In genomic region chr6:25232478-25232877, GRCh38 we compare ENCODE assay signal across 17 cellular contexts. TPM values are rescaled to one million over a fixed set of nuclear protein-coding genes. Genes with fewer than 3 reads are reported as not detected.
DNase-seq lines count a peak whose midpoint lies in the region; ATAC-seq and TF ChIP-seq lines count a peak whose summit lies in the region.
"Had no signal": no experiment of that assay in that cellular context is flagged by ENCODE, and none has a peak within 500 bp of the region (broad histone marks: within the 10 kb centered on the region; RNA-seq: fewer than 3 reads in every experiment).

No MANE protein-coding gene starts in this region.

- H3K4me1 Mint-ChIP-seq in GM23338, result no peaks in the 10 kb centered on the region; the same call in 2 of the 3 replicates
- H3K4me1 Mint-ChIP-seq: CD4-positive, alpha-beta memory T cell had no signal

- H3K27ac Mint-ChIP-seq in GM23338, result no peak overlapping the region
- H3K27ac Mint-ChIP-seq: CD4-positive, alpha-beta memory T cell; immature natural killer cell had no signal

- no peaks in the 10 kb centered on the region for H3K79me2 ChIP-seq in GM23338 (replicated peaks; ENCODE audit: insufficient read depth)

- no peaks in the 10 kb centered on the region for H3K36me3 ChIP-seq in GM23338 (ENCODE audit: insufficient read depth)
- H3K36me3 ChIP-seq: gastrocnemius medialis had no signal

- intact Hi-C loops in left cardiac atrium (cut with DNase I), result loop anchor here in 1 of 2 donors (10.0 kb wide), 1 partner anchor 322 kb away; no protein-coding TSS in a partner anchor

- TF ChIP-seq CTCF in GM23338 (conservative IDR thresholded peaks at IDR 0.05; ENCODE audit: low read depth in 2 of 2), result no peak

- H3K4me2 ChIP-seq in GM23338, result no peak overlapping the region
- H3K4me2 ChIP-seq: smooth muscle cell had no signal

- H3K27me3 ChIP-seq in GM23338 (ENCODE audit: insufficient read depth), result no peaks in the 10 kb centered on the region
- H3K27me3 ChIP-seq: gastrocnemius medialis had no signal

- H3K4me3 ChIP-seq in GM23338, result no peak overlapping the region
- H3K4me3 ChIP-seq: gastrocnemius medialis, smooth muscle cell had no signal

- no peaks in the 10 kb centered on the region for H3K4me1 ChIP-seq in GM23338 (ENCODE audit: insufficient read depth)
- H3K4me1 ChIP-seq: gastrocnemius medialis had no signal

- no peaks in the 10 kb centered on the region for H4K20me1 ChIP-seq in GM23338 (replicated peaks; ENCODE audit: insufficient read depth)

- H3K36me3 Mint-ChIP-seq in GM23338 (ENCODE audit: low read depth), result no peaks in the 10 kb centered on the region
- H3K36me3 Mint-ChIP-seq: CD4-positive, alpha-beta memory T cell; immature natural killer cell had no signal

- H3F3A ChIP-seq in GM23338 (replicated peaks; ENCODE audit: low read depth), result no peaks in the 10 kb centered on the region

- DNase-seq in GM04504 (ENCODE audit: low read depth), result peak; percentile 66
- peak in 37 of 58 donors; percentile 4 to 76 (median 32) for DNase-seq in anterior cingulate cortex (lab: John Stamatoyannopoulos, UW)
- DNase-seq in left cardiac atrium, result peak; percentile 23
- peak; percentile 48 for DNase-seq in stromal cell of bone marrow (ENCODE audit: low read depth)
- no peak for DNase-seq in GM23338 (ENCODE audit: low spot score)
- DNase-seq in UCSD-AML1 (lab: John Stamatoyannopoulos, UW; ENCODE audit: unreplicated experiment), result no peak
- DNase-seq: activated gamma-delta T cell treated with Interleukin-2 at 50 U/mL for 16 hours; CD4-positive, alpha-beta memory T cell; immature natural killer cell; Kasumi-1; NCI-H146; NCI-H524 treated with DMSO at 0.1 percent for 48 hours; stimulated activated naive CD4-positive, alpha-beta T cell had no signal

- H2AFZ ChIP-seq in GM23338, result no peak overlapping the region; the same call in 1 of the 2 replicates

- no peak overlapping the region for H3K27ac ChIP-seq in GM23338 (ENCODE audit: low read depth)
- H3K27ac ChIP-seq: gastrocnemius medialis had no signal

- no peak overlapping the region for H3K4me3 Mint-ChIP-seq in GM23338
- H3K4me3 Mint-ChIP-seq: CD4-positive, alpha-beta memory T cell; immature natural killer cell had no signal

- H3K9me3 Mint-ChIP-seq in GM23338, result no peaks in the 10 kb centered on the region
- H3K9me3 Mint-ChIP-seq: CD4-positive, alpha-beta memory T cell; immature natural killer cell had no signal

- peak in 1 of 2 donors; percentile 27 for ATAC-seq in left cardiac atrium
- no peak for ATAC-seq in GM21526 (IDR thresholded peaks at IDR 0.05; ENCODE audit: low FRiP score, unreplicated experiment)
- no peak for ATAC-seq in HG03108 (IDR thresholded peaks at IDR 0.05; ENCODE audit: unreplicated experiment)
- no peak for ATAC-seq in GM23338
- ATAC-seq: gastrocnemius medialis had no signal

- H3K27me3 Mint-ChIP-seq in GM23338 (ENCODE audit: insufficient read depth, low read depth, poor library complexity), result peaks cover 1% of the 10 kb centered on the region
- H3K27me3 Mint-ChIP-seq: CD4-positive, alpha-beta memory T cell had no signal

- H3K9me2 ChIP-seq in GM23338 (ENCODE audit: insufficient read depth), result no peaks in the 10 kb centered on the region

TF ChIP-seq in GM23338, 12 proteins besides CTCF, POLR2A, EP300 and RAD21 (continues in another document):
- TF ChIP-seq EZH2 (IDR thresholded peaks at IDR 0.05; ENCODE audit: low read depth, unreplicated experiment), result no peak
- no peak for TF ChIP-seq ZNF331 (CRISPR knock-in tag; IDR thresholded peaks at IDR 0.05; ENCODE audit: low read depth)
- TF ChIP-seq CREB1 (CRISPR knock-in tag; IDR thresholded peaks at IDR 0.05; ENCODE audit: low read depth), result no peak
- TF ChIP-seq POLR2AphosphoS5 (IDR thresholded peaks at IDR 0.05; ENCODE audit: low read depth), result no peak
- TF ChIP-seq, protein P1, sequence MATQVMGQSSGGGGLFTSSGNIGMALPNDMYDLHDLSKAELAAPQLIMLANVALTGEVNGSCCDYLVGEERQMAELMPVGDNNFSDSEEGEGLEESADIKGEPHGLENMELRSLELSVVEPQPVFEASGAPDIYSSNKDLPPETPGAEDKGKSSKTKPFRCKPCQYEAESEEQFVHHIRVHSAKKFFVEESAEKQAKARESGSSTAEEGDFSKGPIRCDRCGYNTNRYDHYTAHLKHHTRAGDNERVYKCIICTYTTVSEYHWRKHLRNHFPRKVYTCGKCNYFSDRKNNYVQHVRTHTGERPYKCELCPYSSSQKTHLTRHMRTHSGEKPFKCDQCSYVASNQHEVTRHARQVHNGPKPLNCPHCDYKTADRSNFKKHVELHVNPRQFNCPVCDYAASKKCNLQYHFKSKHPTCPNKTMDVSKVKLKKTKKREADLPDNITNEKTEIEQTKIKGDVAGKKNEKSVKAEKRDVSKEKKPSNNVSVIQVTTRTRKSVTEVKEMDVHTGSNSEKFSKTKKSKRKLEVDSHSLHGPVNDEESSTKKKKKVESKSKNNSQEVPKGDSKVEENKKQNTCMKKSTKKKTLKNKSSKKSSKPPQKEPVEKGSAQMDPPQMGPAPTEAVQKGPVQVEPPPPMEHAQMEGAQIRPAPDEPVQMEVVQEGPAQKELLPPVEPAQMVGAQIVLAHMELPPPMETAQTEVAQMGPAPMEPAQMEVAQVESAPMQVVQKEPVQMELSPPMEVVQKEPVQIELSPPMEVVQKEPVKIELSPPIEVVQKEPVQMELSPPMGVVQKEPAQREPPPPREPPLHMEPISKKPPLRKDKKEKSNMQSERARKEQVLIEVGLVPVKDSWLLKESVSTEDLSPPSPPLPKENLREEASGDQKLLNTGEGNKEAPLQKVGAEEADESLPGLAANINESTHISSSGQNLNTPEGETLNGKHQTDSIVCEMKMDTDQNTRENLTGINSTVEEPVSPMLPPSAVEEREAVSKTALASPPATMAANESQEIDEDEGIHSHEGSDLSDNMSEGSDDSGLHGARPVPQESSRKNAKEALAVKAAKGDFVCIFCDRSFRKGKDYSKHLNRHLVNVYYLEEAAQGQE (IDR thresholded peaks at IDR 0.05; ENCODE audit: unreplicated experiment), result no peak
- no peak for TF ChIP-seq ZNF114 (CRISPR knock-in tag; IDR thresholded peaks at IDR 0.05)
- no peak for TF ChIP-seq NANOG (IDR thresholded peaks at IDR 0.05; ENCODE audit: borderline replicate concordance)
- no peak for TF ChIP-seq JUNB (IDR thresholded peaks at IDR 0.05; ENCODE audit: unreplicated experiment)
- TF ChIP-seq, protein P2, sequence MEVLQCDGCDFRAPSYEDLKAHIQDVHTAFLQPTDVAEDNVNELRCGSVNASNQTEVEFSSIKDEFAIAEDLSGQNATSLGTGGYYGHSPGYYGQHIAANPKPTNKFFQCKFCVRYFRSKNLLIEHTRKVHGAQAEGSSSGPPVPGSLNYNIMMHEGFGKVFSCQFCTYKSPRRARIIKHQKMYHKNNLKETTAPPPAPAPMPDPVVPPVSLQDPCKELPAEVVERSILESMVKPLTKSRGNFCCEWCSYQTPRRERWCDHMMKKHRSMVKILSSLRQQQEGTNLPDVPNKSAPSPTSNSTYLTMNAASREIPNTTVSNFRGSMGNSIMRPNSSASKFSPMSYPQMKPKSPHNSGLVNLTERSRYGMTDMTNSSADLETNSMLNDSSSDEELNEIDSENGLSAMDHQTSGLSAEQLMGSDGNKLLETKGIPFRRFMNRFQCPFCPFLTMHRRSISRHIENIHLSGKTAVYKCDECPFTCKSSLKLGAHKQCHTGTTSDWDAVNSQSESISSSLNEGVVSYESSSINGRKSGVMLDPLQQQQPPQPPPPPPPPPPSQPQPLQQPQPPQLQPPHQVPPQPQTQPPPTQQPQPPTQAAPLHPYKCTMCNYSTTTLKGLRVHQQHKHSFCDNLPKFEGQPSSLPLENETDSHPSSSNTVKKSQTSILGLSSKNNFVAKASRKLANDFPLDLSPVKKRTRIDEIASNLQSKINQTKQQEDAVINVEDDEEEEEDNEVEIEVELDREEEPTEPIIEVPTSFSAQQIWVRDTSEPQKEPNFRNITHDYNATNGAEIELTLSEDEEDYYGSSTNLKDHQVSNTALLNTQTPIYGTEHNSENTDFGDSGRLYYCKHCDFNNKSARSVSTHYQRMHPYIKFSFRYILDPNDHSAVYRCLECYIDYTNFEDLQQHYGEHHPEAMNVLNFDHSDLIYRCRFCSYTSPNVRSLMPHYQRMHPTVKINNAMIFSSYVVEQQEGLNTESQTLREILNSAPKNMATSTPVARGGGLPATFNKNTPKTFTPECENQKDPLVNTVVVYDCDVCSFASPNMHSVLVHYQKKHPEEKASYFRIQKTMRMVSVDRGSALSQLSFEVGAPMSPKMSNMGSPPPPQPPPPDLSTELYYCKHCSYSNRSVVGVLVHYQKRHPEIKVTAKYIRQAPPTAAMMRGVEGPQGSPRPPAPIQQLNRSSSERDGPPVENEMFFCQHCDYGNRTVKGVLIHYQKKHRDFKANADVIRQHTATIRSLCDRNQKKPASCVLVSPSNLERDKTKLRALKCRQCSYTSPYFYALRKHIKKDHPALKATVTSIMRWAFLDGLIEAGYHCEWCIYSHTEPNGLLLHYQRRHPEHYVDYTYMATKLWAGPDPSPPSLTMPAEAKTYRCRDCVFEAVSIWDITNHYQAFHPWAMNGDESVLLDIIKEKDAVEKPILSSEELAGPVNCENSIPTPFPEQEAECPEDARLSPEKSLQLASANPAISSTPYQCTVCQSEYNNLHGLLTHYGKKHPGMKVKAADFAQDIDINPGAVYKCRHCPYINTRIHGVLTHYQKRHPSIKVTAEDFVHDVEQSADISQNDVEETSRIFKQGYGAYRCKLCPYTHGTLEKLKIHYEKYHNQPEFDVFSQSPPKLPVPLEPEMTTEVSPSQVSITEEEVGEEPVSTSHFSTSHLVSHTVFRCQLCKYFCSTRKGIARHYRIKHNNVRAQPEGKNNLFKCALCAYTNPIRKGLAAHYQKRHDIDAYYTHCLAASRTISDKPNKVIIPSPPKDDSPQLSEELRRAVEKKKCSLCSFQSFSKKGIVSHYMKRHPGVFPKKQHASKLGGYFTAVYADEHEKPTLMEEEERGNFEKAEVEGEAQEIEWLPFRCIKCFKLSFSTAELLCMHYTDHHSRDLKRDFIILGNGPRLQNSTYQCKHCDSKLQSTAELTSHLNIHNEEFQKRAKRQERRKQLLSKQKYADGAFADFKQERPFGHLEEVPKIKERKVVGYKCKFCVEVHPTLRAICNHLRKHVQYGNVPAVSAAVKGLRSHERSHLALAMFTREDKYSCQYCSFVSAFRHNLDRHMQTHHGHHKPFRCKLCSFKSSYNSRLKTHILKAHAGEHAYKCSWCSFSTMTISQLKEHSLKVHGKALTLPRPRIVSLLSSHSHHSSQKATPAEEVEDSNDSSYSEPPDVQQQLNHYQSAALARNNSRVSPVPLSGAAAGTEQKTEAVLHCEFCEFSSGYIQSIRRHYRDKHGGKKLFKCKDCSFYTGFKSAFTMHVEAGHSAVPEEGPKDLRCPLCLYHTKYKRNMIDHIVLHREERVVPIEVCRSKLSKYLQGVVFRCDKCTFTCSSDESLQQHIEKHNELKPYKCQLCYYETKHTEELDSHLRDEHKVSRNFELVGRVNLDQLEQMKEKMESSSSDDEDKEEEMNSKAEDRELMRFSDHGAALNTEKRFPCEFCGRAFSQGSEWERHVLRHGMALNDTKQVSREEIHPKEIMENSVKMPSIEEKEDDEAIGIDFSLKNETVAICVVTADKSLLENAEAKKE (CRISPR knock-in tag; IDR thresholded peaks at IDR 0.05), result no peak

RNA-seq across cellular contexts. Expression of gene CARMIL1, which starts 46.7 kb away (rescaled TPM):
- 10 to 100 TPM; 10.8 to 11.3 TPM for total RNA-seq in left cardiac atrium
- 38.2 and 43.2 TPM in 2 replicates for total RNA-seq in GM23338 (2014; rRNA removed; shearing (Covaris generic))
- 64.2 and 66.9 TPM in 2 replicates for polyA plus RNA-seq in GM23338 (2016; fragmentation: Nextera tagmentation; extraction: Ambion mirVana)

Comparison
In these comparisons a context has a peak if more than half of its experiments do, and no peak if none do; other contexts are left out.
1. DNase-seq: peak in GM04504 (single experiment), anterior cingulate cortex (37 of 58), left cardiac atrium (single experiment) and stromal cell of bone marrow (single experiment); none in GM23338 (single experiment) and UCSD-AML1 (single experiment).